Comparison of ENCODE assay signal across 29 cellular contexts in genomic region chr1:235351898-235352297, GRCh38.
"Had no signal": no experiment of that assay in that cellular context is flagged by ENCODE, and none has a peak within 500 bp of the region (broad histone marks: within the 10 kb centered on the region; RNA-seq: fewer than 3 reads in every experiment).

No MANE protein-coding gene starts in this region.

- H3K4me1 ChIP-seq: heart left ventricle, left ventricle myocardium inferior, lower lobe of right lung, pancreas, psoas muscle, spleen, tibial nerve, uterus had no signal

- H3K27me3 ChIP-seq: heart left ventricle, pancreas, spleen, tibial nerve, uterus had no signal

- H3K9me3 ChIP-seq: heart left ventricle, left ventricle myocardium inferior, lower lobe of right lung, pancreas, psoas muscle, spleen, tibial nerve, uterus had no signal

- H3K27ac Mint-ChIP-seq: immature natural killer cell; naive thymus-derived CD8-positive, alpha-beta T cell; nephron; stimulated activated memory B cell treated with anti-CD40 and anti-IgM and Interleukin-4, amounts not matched to agents 10 μg/mL and 1 μg/mL and 100 μg/mL, for 72 hours; stimulated activated naive CD8-positive, alpha-beta T cell treated with anti-CD3 and anti-CD28 coated beads, Interleukin-15, amount 100 ng/mL, for 72 hours; type B pancreatic cell had no signal

- H3K9me3 Mint-ChIP-seq: immature natural killer cell; naive thymus-derived CD8-positive, alpha-beta T cell; nephron; stimulated activated memory B cell treated with anti-CD40 and anti-IgM and Interleukin-4, amounts not matched to agents 10 μg/mL and 1 μg/mL and 100 μg/mL, for 72 hours; stimulated activated naive CD8-positive, alpha-beta T cell treated with anti-CD3 and anti-CD28 coated beads, Interleukin-15, amount 100 ng/mL, for 72 hours; type B pancreatic cell had no signal

- H3K4me1 Mint-ChIP-seq: immature natural killer cell; nephron; stimulated activated naive CD8-positive, alpha-beta T cell treated with anti-CD3 and anti-CD28 coated beads, Interleukin-15, amount 100 ng/mL, for 72 hours had no signal

- ATAC-seq: left colon; lower lobe of right lung; naive thymus-derived CD8-positive, alpha-beta T cell; pancreas; psoas muscle; sciatic nerve; stimulated activated memory B cell treated with anti-CD40 and anti-IgM and Interleukin-4, amounts not matched to agents 10 μg/mL and 1 μg/mL and 100 μg/mL, for 72 hours; stimulated activated naive CD8-positive, alpha-beta T cell treated with anti-CD3 and anti-CD28 coated beads, Interleukin-15, amount 100 ng/mL, for 72 hours had no signal

- H3K27ac ChIP-seq: heart left ventricle, left ventricle myocardium inferior, lower lobe of right lung, pancreas, psoas muscle, skin epidermis, spleen, tibial nerve, uterus had no signal

- H3K27me3 Mint-ChIP-seq: stimulated activated memory B cell treated with anti-CD40 and anti-IgM and Interleukin-4, amounts not matched to agents 10 μg/mL and 1 μg/mL and 100 μg/mL, for 72 hours; type B pancreatic cell had no signal

- H3K4me3 ChIP-seq: heart left ventricle, left ventricle myocardium inferior, lower lobe of right lung, pancreas, psoas muscle, skin epidermis, spleen, tibial nerve, uterus had no signal

- H3K36me3 Mint-ChIP-seq: immature natural killer cell, type B pancreatic cell had no signal

- DNase-seq: heart left ventricle; hypothalamus; immature natural killer cell; kidney; left colon; left ventricle myocardium inferior; lower lobe of right lung; mammary epithelial cell; mesenchymal stem cell; naive thymus-derived CD8-positive, alpha-beta T cell; nucleus accumbens; pancreas; psoas muscle; spleen; stimulated activated CD4-positive, alpha-beta T cell treated with anti-CD3 and anti-CD28 coated beads, Interleukin-1b, Interleukin-23, amount 100 ng/mL, for 48 hours; stimulated activated CD4-positive, alpha-beta T cell treated with anti-CD3 and anti-CD28 coated beads, Interleukin-2, amount 100 ng/mL, for 48 hours; stimulated activated CD4-positive, alpha-beta T cell treated with anti-CD3 and anti-CD28 coated beads, Interleukin-4, amount 100 ng/mL, for 4 hours; stimulated activated CD8-positive, alpha-beta memory T cell treated with anti-CD3 and anti-CD28 coated beads, Interleukin-4, amount 100 ng/mL, for 48 hours; stimulated activated naive CD4-positive, alpha-beta T cell treated with Interleukin-2 at 50 U/mL for 16 hours; stimulated activated naive CD8-positive, alpha-beta T cell treated with anti-CD3 and anti-CD28 coated beads, Interleukin-15, amount 100 ng/mL, for 72 hours; substantia nigra; uterus had no signal

- H3K4me3 Mint-ChIP-seq: immature natural killer cell; naive thymus-derived CD8-positive, alpha-beta T cell; nephron; neural crest cell; stimulated activated memory B cell treated with anti-CD40 and anti-IgM and Interleukin-4, amounts not matched to agents 10 μg/mL and 1 μg/mL and 100 μg/mL, for 72 hours; stimulated activated naive CD8-positive, alpha-beta T cell treated with anti-CD3 and anti-CD28 coated beads, Interleukin-15, amount 100 ng/mL, for 72 hours; type B pancreatic cell had no signal
